Comparison of ENCODE assay signal across 8 cellular contexts in the genomic region with DNA sequence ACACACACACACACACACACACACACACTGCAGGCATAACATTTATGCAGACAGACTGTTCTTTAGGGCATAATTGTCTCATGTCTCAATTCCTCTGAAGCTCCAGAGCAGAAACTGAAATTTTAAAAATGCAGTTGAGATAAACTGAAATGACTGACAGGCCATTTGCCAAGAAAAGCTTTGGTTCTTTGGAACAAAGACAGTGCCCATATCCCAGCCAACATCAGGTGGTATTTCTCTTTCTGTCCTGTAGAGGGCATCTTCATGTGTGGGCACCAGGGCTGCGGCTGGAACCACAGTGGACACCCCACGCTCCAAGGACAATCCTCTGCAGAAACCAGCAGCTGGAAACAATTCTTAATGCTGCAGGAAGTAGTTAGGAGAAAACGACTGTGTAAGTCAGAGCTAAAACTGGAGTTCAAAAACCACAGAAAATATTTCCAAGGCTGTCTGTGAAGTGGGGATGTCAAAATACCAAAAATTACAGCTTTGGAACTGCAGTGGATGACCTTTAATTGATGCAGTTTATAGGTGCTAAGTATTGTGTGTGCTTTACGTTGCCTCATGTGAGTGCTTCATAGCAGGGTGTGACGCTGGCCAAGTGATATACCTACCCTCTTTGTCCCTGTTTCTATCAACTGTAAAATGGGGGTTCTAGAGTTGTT. TPM values are rescaled to one million over a fixed set of nuclear protein-coding genes. Genes with fewer than 3 reads are reported as not detected.
DNase-seq lines count a peak whose midpoint lies in the region; FAIRE-seq and TF ChIP-seq lines count a peak whose summit lies in the region.

No MANE protein-coding gene starts in this region.

- H3K4me1 ChIP-seq in Peyer's patch, result peaks cover 0 to 9% (median 0%) of the 10 kb centered on the region in 4 donors
- no peaks in the 10 kb centered on the region for H3K4me1 ChIP-seq in fibroblast of lung (ENCODE audit: control insufficient read depth, extremely low read depth, insufficient read depth, low read length)

- H3K27me3 ChIP-seq in BJ (ENCODE audit: control insufficient read depth, insufficient read depth, low read length) (no peaks in the 10 kb centered on the region), Peyer's patch (no peaks in the 10 kb centered on the region), fibroblast of lung (ENCODE audit: control insufficient read depth, insufficient read depth, low read length) (no peaks in the 10 kb centered on the region)

- H3K36me3 ChIP-seq in BJ (ENCODE audit: control insufficient read depth, insufficient read depth, low read length), result no peaks in the 10 kb centered on the region
- H3K36me3 ChIP-seq in Peyer's patch, result no peaks in the 10 kb centered on the region
- no peaks in the 10 kb centered on the region for H3K36me3 ChIP-seq in fibroblast of lung (ENCODE audit: control insufficient read depth, insufficient read depth, low read length)

- TF ChIP-seq POLR2A in H54 (IDR thresholded peaks at IDR 0.05; ENCODE audit: low read depth, low read length) (no peak), Peyer's patch (IDR thresholded peaks at IDR 0.05) (no peak)

- no peaks in the 10 kb centered on the region for H3K79me2 ChIP-seq in fibroblast of lung (ENCODE audit: control insufficient read depth, insufficient read depth, low read length)

- CTCF ChIA-PET in BJ (lab: Yijun Ruan, JAX), result interaction anchor here (0.6 to 2.5 kb wide), 28 partner anchors 8 to 578 kb away, joined by 3 to 15 read pairs (median 3); a partner anchor contains a TSS

- H3K9me3 ChIP-seq in Peyer's patch (no peaks in the 10 kb centered on the region), fibroblast of lung (ENCODE audit: control insufficient read depth, insufficient read depth, low read depth, low read length) (no peaks in the 10 kb centered on the region)

- peak; percentile 85 for TF ChIP-seq CTCF in BJ (IDR thresholded peaks at IDR 0.05; ENCODE audit: insufficient read depth, low read depth, low read length)
- TF ChIP-seq CTCF in Peyer's patch (IDR thresholded peaks at IDR 0.05), result peak in 5 of 6 experiments; percentile 19 to 34 (median 30)
- TF ChIP-seq CTCF in fibroblast of lung (conservative IDR thresholded peaks at IDR 0.05 in 1 of 2, IDR thresholded peaks at IDR 0.05 in 1 of 2; ENCODE audit: low read depth in 1 of 2, low read length in 2 of 2), result peak; percentile 49 to 52

- H3K4me3 ChIP-seq in BJ (ENCODE audit: low read depth, low read length), result no peak overlapping the region
- no peak overlapping the region for H3K4me3 ChIP-seq in Peyer's patch
- H3K4me3 ChIP-seq in fibroblast of lung (replicated peaks in 1 of 4; ENCODE audit: control extremely low read depth in 1 of 4, insufficient read depth in 1 of 4, low read depth in 3 of 4, low read length in 4 of 4), result no peak overlapping the region

- no peak overlapping the region for H3K9ac ChIP-seq in fibroblast of lung (ENCODE audit: insufficient read depth, low read length)

- H3K27ac ChIP-seq in Peyer's patch (no peak overlapping the region), fibroblast of lung (ENCODE audit: insufficient read depth, low read length) (no peak overlapping the region)

- peak; percentile 51 for DNase-seq in BJ (ENCODE audit: low read depth)
- DNase-seq in H54 (ENCODE audit: insufficient read length, low spot score), result peak; percentile 49
- DNase-seq in Peyer's patch, result no peak
- DNase-seq in fibroblast of lung (ENCODE audit: low read depth in 2 of 2), result peak; percentile 24 to 64
- peak; percentile 54 for DNase-seq in stromal cell of bone marrow (ENCODE audit: low read depth)
- DNase-seq in activated CD4-positive, CD25-positive, alpha-beta regulatory T cell treated with anti-CD3 and anti-CD28 coated beads, Interleukin-2, amount 50 U/mL, for 72 hours, result no peak
- no peak for DNase-seq in NCI-H1048 (lab: John Stamatoyannopoulos, UW)
- no peak for DNase-seq in SK-N-DZ (ENCODE audit: low spot score)

- no peaks in the 10 kb centered on the region for H4K20me1 ChIP-seq in fibroblast of lung (ENCODE audit: control insufficient read depth, extremely low read depth, insufficient read depth, low read length)

- FAIRE-seq in H54 (lab: Jason Lieb, UNC), result peak; percentile 60

- POLR2A ChIA-PET in BJ (lab: Charles Lee), result no interaction called here

- no peak overlapping the region for H2AFZ ChIP-seq in fibroblast of lung (ENCODE audit: low read length)

- H3K4me2 ChIP-seq in fibroblast of lung (ENCODE audit: extremely low read depth, insufficient read depth, low read length), result no peak overlapping the region

RNA-seq across cellular contexts. Expression of a gene that starts 10.6 kb away (rescaled TPM):
- polyA plus RNA-seq in BJ (2011; rRNA removed) (not detected in 2 replicates), fibroblast of lung (not detected in 2 replicates)
- polyA minus RNA-seq in BJ (2011; rRNA and poly(A)+ RNA removed), result not detected in 2 replicates
- total RNA-seq in Peyer's patch (1 to 10 TPM; 1.2 to 6.6 (median 2.2) TPM), fibroblast of lung (under 0.01 and 0.17 TPM in 2 replicates)
- polyA plus RNA-seq in fibroblast of lung (2012), result not detected in 2 replicates
- not detected in 2 replicates for polyA minus RNA-seq in fibroblast of lung (ENCODE audit: low replicate concordance)
- not detected in 2 replicates for polyA plus RNA-seq in SK-N-DZ (2014; cell fraction: cytosol; rRNA removed)
- not detected in 2 replicates for polyA plus RNA-seq in SK-N-DZ (2014; cell fraction: nucleus; rRNA removed)

RNA-seq across cellular contexts. Expression of a gene that starts 16.3 kb away (rescaled TPM):
- 12.9 and 14.2 TPM in 2 replicates for polyA plus RNA-seq in BJ (2011; rRNA removed)
- 10.5 and 11.6 TPM in 2 replicates for polyA minus RNA-seq in BJ (2011; rRNA and poly(A)+ RNA removed)
- total RNA-seq in Peyer's patch, result 10 to 100 TPM; 19.0 to 35.8 (median 27.5) TPM
- total RNA-seq in fibroblast of lung, result 37.3 and 47.5 TPM in 2 replicates
- polyA plus RNA-seq in fibroblast of lung, result 9.9 and 11.1 TPM in 2 replicates
- polyA plus RNA-seq in fibroblast of lung (2012), result 16.2 and 19.3 TPM in 2 replicates
- polyA minus RNA-seq in fibroblast of lung (ENCODE audit: low replicate concordance), result 7.6 and 20.8 TPM in 2 replicates
- 84.0 and 94.6 TPM in 2 replicates for polyA plus RNA-seq in SK-N-DZ (2014; cell fraction: cytosol; rRNA removed)
- polyA plus RNA-seq in SK-N-DZ (2014; cell fraction: nucleus; rRNA removed), result 95.6 and 96.7 TPM in 2 replicates

RNA-seq across cellular contexts. Expression of a gene that starts 32.0 kb away (rescaled TPM):
- polyA plus RNA-seq in BJ (2011; rRNA removed) (4.0 and 4.8 TPM in 2 replicates), fibroblast of lung (5.1 and 5.9 TPM in 2 replicates)
- 5.0 and 6.8 TPM in 2 replicates for polyA minus RNA-seq in BJ (2011; rRNA and poly(A)+ RNA removed)
- total RNA-seq in Peyer's patch (10 to 100 TPM in 2 of 4 donors, 1 to 10 TPM in 2; 8.6 to 13.0 (median 10.0) TPM), fibroblast of lung (8.0 and 8.1 TPM in 2 replicates)
- 4.4 and 4.5 TPM in 2 replicates for polyA plus RNA-seq in fibroblast of lung (2012)
- polyA minus RNA-seq in fibroblast of lung (ENCODE audit: low replicate concordance), result 3.7 and 5.4 TPM in 2 replicates
- polyA plus RNA-seq in SK-N-DZ (2014; cell fraction: cytosol; rRNA removed), result 9.5 and 12.0 TPM in 2 replicates
- 9.0 and 10.5 TPM in 2 replicates for polyA plus RNA-seq in SK-N-DZ (2014; cell fraction: nucleus; rRNA removed)

RNA-seq across cellular contexts. Expression of a gene that starts 38.2 kb away (rescaled TPM):
- polyA plus RNA-seq in BJ (2011; rRNA removed), result 2.0 and 3.7 TPM in 2 replicates
- polyA minus RNA-seq in BJ (2011; rRNA and poly(A)+ RNA removed), result 1.8 and 2.7 TPM in 2 replicates
- total RNA-seq in Peyer's patch, result 10 to 100 TPM in 1 of 4 donors, 1 to 10 TPM in 3; 1.2 to 14.9 (median 2.9) TPM
- total RNA-seq in fibroblast of lung, result 9.2 and 9.6 TPM in 2 replicates
- polyA plus RNA-seq in fibroblast of lung, result 2.2 and 2.9 TPM in 2 replicates
- 1.8 and 2.1 TPM in 2 replicates for polyA plus RNA-seq in fibroblast of lung (2012)
- 0.48 and 0.82 TPM in 2 replicates for polyA minus RNA-seq in fibroblast of lung (ENCODE audit: low replicate concordance)
- polyA plus RNA-seq in SK-N-DZ (2014; cell fraction: cytosol; rRNA removed), result 9.6 and 10.4 TPM in 2 replicates
- polyA plus RNA-seq in SK-N-DZ (2014; cell fraction: nucleus; rRNA removed), result 7.1 and 7.9 TPM in 2 replicates

RNA-seq across cellular contexts. Expression of a gene that starts 38.3 kb away (rescaled TPM):
- polyA plus RNA-seq in BJ (2011; rRNA removed), result 9.6 and 13.6 TPM in 2 replicates
- 5.6 and 5.8 TPM in 2 replicates for polyA minus RNA-seq in BJ (2011; rRNA and poly(A)+ RNA removed)
- total RNA-seq in Peyer's patch, result 10 to 100 TPM; 19.3 to 56.9 (median 41.6) TPM
- 19.3 and 24.3 TPM in 2 replicates for total RNA-seq in fibroblast of lung
- polyA plus RNA-seq in fibroblast of lung, result 13.4 and 14.4 TPM in 2 replicates
- 9.3 and 10.4 TPM in 2 replicates for polyA plus RNA-seq in fibroblast of lung (2012)
- polyA minus RNA-seq in fibroblast of lung (ENCODE audit: low replicate concordance), result 2.5 and 8.1 TPM in 2 replicates
- 30.6 and 35.1 TPM in 2 replicates for polyA plus RNA-seq in SK-N-DZ (2014; cell fraction: cytosol; rRNA removed)
- 34.6 and 41.7 TPM in 2 replicates for polyA plus RNA-seq in SK-N-DZ (2014; cell fraction: nucleus; rRNA removed)

Comparison
In these comparisons a context has a peak if more than half of its experiments do, and no peak if none do; other contexts are left out.
1. DNase-seq: peak in BJ (single experiment), H54 (single experiment), fibroblast of lung (2 of 2) and stromal cell of bone marrow (single experiment); none in Peyer's patch (0 of 3), activated CD4-positive, CD25-positive, alpha-beta regulatory T cell treated with anti-CD3 and anti-CD28 coated beads, Interleukin-2, amount 50 U/mL, for 72 hours (single experiment), NCI-H1048 (single experiment) and SK-N-DZ (single experiment).
2. CTCF ChIP-seq: peak in every context shown above with its lines; median percentile 85 in BJ; 50 in fibroblast of lung; 30 in Peyer's patch.